25 cellular contexts compared by ENCODE assay signal in the genomic region with DNA sequence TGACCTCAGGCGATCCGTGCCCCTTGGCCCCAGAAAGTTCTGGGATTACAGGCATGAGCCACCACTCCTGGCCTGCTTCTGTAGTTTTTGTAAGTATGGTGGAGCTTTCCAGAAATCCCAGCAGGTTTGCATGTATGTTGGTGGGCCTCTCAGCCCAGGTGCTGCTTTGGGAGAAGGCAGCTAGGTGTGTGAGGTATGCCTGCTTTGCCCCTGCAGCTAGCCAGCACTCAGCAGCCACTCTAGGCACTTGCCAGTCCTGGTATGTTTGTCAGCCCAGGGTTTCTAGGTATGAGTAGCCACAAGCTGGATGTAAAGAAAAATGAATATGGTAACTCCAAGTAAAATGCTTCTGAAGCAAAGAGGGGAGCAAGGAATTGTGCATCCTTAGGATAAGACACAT. TPM values are rescaled to one million over a fixed set of nuclear protein-coding genes. Genes with fewer than 3 reads are reported as not detected.
DNase-seq lines count a peak whose midpoint lies in the region; ATAC-seq, FAIRE-seq and TF ChIP-seq lines count a peak whose summit lies in the region.
"Had no signal": no experiment of that assay in that cellular context is flagged by ENCODE, and none has a peak within 500 bp of the region (broad histone marks: within the 10 kb centered on the region; RNA-seq: fewer than 3 reads in every experiment).

No MANE protein-coding gene starts in this region.

- no peak overlapping the region for H3K4me3 Mint-ChIP-seq in activated naive CD4-positive, alpha-beta T cell treated with anti-CD3 and anti-CD28 coated beads for 36 hours
- H3K4me3 Mint-ChIP-seq in T-helper 17 cell (no peak overlapping the region), naive B cell (peak overlapping the region in 2 of 8 donors; percentile 49 to 83)
- H3K4me3 Mint-ChIP-seq in stimulated activated naive B cell treated with anti-CD40 and anti-IgM and Interleukin-4, amounts not matched to agents 10 μg/mL and 1 μg/mL and 100 μg/mL, for 72 hours, result no peak overlapping the region
- H3K4me3 Mint-ChIP-seq: CD4-positive, alpha-beta memory T cell had no signal

- TF ChIP-seq RAD21 in HepG2 (CRISPR knock-in tag; IDR thresholded peaks at IDR 0.05), result no peak

- POLR2A ChIA-PET in HepG2 (lab: Yijun Ruan, JAX), result no interaction called here

- H3K79me2 ChIP-seq in HepG2 (ENCODE audit: insufficient read depth, low read length), result peaks cover 73% of the 10 kb centered on the region

- no peak for TF ChIP-seq EP300 in HepG2 (IDR thresholded peaks at IDR 0.05; ENCODE audit: low read depth in 2 of 2, low read length in 2 of 2)
- no peak for TF ChIP-seq EP300 in HepG2 (CRISPR knock-in tag; IDR thresholded peaks at IDR 0.05; ENCODE audit: borderline replicate concordance)

- H3K36me3 Mint-ChIP-seq in activated naive CD4-positive, alpha-beta T cell treated with anti-CD3 and anti-CD28 coated beads for 36 hours (ENCODE audit: low read depth), result peaks cover 8% of the 10 kb centered on the region
- H3K36me3 Mint-ChIP-seq in T-helper 17 cell (ENCODE audit: low read depth) (no peaks in the 10 kb centered on the region), naive B cell (peaks cover 5 to 8% of the 10 kb centered on the region in 2 donors)
- H3K36me3 Mint-ChIP-seq in stimulated activated naive B cell treated with anti-CD40 and anti-IgM and Interleukin-4, amounts not matched to agents 10 μg/mL and 1 μg/mL and 100 μg/mL, for 72 hours, result peaks cover 9 to 14% of the 10 kb centered on the region in 2 donors

- H3K36me3 ChIP-seq in HepG2 (replicated peaks in 1 of 2; ENCODE audit: control insufficient read depth in 1 of 2, insufficient read depth in 2 of 2, low read length in 2 of 2), result peaks cover 0 to 2% of the 10 kb centered on the region in 2 experiments; a peak in 1 of 5 replicates
- H3K36me3 ChIP-seq: SJCRH30 had no signal

- H3K4me1 Mint-ChIP-seq in activated naive CD4-positive, alpha-beta T cell treated with anti-CD3 and anti-CD28 coated beads for 36 hours (ENCODE audit: low read depth), result peaks cover 28% of the 10 kb centered on the region
- H3K4me1 Mint-ChIP-seq in T-helper 17 cell, result peaks cover 17% of the 10 kb centered on the region
- peaks cover 46 to 95% (median 80%) of the 10 kb centered on the region in 3 donors for H3K4me1 Mint-ChIP-seq in naive B cell
- peaks cover 35 to 88% of the 10 kb centered on the region in 2 donors for H3K4me1 Mint-ChIP-seq in stimulated activated naive B cell treated with anti-CD40 and anti-IgM and Interleukin-4, amounts not matched to agents 10 μg/mL and 1 μg/mL and 100 μg/mL, for 72 hours

- no peak for TF ChIP-seq CTCF in HepG2 (CRISPR knock-in tag; IDR thresholded peaks at IDR 0.05)

- FAIRE-seq in HepG2 (lab: Jason Lieb, UNC), result no peak
- FAIRE-seq: GM19239, RCC 7860 had no signal

- no peaks in the 10 kb centered on the region for H3K9me3 ChIP-seq in T-helper 17 cell (ENCODE audit: control insufficient read depth, low read length, poor library complexity, severe bottlenecking)
- H3K9me3 ChIP-seq in HepG2 (ENCODE audit: low read length), result no peaks in the 10 kb centered on the region
- H3K9me3 ChIP-seq: SJCRH30 had no signal

- CTCF ChIA-PET in activated naive CD4-positive, alpha-beta T cell treated with anti-CD3 and anti-CD28 coated beads for 36 hours (lab: Charles Lee), result no interaction called here
- CTCF ChIA-PET in HepG2 (lab: Yijun Ruan, JAX; ENCODE audit: low intra/inter-chr PET ratio, low total read pairs), result no interaction called here

- H3K4me1 ChIP-seq in HepG2 (ENCODE audit: insufficient read depth, low read length), result peaks cover 38% of the 10 kb centered on the region
- H3K4me1 ChIP-seq: SJCRH30 had no signal

- in situ Hi-C loops in HepG2 (cut with HindIII; ENCODE audit: extremely low pct_ligation_motif_present, low pct_unique_long_range_greater_than_20kb), result no loop called here

- H2AFZ ChIP-seq in HepG2 (ENCODE audit: low read length), result no peak overlapping the region

- intact Hi-C loops in activated naive CD4-positive, alpha-beta T cell treated with anti-CD3 and anti-CD28 coated beads for 36 hours (cut with micrococcal nuclease), result no loop called here
- intact Hi-C loops in HepG2 (cut with micrococcal nuclease; ENCODE audit: unreplicated experiment), result no loop called here

- H4K20me1 ChIP-seq in HepG2 (ENCODE audit: insufficient read depth, low read length), result peaks cover 15% of the 10 kb centered on the region; the same call in 1 of the 2 replicates

- no peaks in the 10 kb centered on the region for H3K27me3 Mint-ChIP-seq in activated naive CD4-positive, alpha-beta T cell treated with anti-CD3 and anti-CD28 coated beads for 36 hours (ENCODE audit: low read depth)
- H3K27me3 Mint-ChIP-seq in T-helper 17 cell, result no peaks in the 10 kb centered on the region
- no peaks in the 10 kb centered on the region for H3K27me3 Mint-ChIP-seq in naive B cell
- no peaks in the 10 kb centered on the region for H3K27me3 Mint-ChIP-seq in stimulated activated naive B cell treated with anti-CD40 and anti-IgM and Interleukin-4, amounts not matched to agents 10 μg/mL and 1 μg/mL and 100 μg/mL, for 72 hours
- H3K27me3 Mint-ChIP-seq: CD4-positive, alpha-beta memory T cell had no signal

- H3K27me3 ChIP-seq in HepG2 (ENCODE audit: control insufficient read depth in 1 of 2, insufficient read depth in 2 of 2, low read length in 2 of 2), result no peaks in the 10 kb centered on the region
- H3K27me3 ChIP-seq: BLaER1 treated with 17β-estradiol and CSF1 and Interleukin-3, amounts not matched to agents 10 nM and 100 nM; SJCRH30 had no signal

- H3K27ac ChIP-seq in HepG2 (ENCODE audit: extremely low read length, insufficient read depth, low read length), result no peak overlapping the region
- H3K27ac ChIP-seq: 22Rv1; BLaER1 treated with 17β-estradiol and CSF1 and Interleukin-3, amounts not matched to agents 10 nM and 100 nM; SJCRH30 had no signal

- no peak for DNase-seq in activated naive CD4-positive, alpha-beta T cell treated with anti-CD3 and anti-CD28 coated beads for 36 hours
- DNase-seq in activated naive CD4-positive, alpha-beta T cell treated with anti-CD3 and anti-CD28 coated beads, Interleukin-2, amount 50 U/mL, for 16 hours, result no peak
- DNase-seq in T-helper 17 cell (no peak), naive B cell (no peak), NCI-H146 (lab: John Stamatoyannopoulos, UW) (no peak), COLO668 (lab: John Stamatoyannopoulos, UW; ENCODE audit: unreplicated experiment) (no peak), HepG2 (ENCODE audit: low spot score) (no peak)
- no peak for DNase-seq in stimulated activated naive B cell treated with anti-CD40 and anti-IgM and Interleukin-4, amounts not matched to agents 10 μg/mL and 1 μg/mL and 100 μg/mL, for 72 hours
- DNase-seq: ACHN; Calu3; CD4-positive, alpha-beta memory T cell; GF-D8; KBM-7; NCI-H1092; NCI-H1436; NCI-H1930; NCI-H2227 treated with DMSO at 0.1 percent for 48 hours; NCI-H510A treated with DMSO at 0.1 percent for 48 hours; NCI-H774; NK-92 treated with Interleukin-12 subunit alpha and Interleukin-12 subunit beta, amount 100 ng/mL, for 24 hours; SJCRH30 had no signal

- no peak for TF ChIP-seq POLR2A in HepG2 (IDR thresholded peaks at IDR 0.05; ENCODE audit: insufficient read depth in 1 of 2, low read depth in 2 of 2, low read length in 2 of 2)

- H3K4me3 ChIP-seq in HepG2 (replicated peaks in 1 of 3; ENCODE audit: insufficient read depth in 1 of 3, low read depth in 2 of 3, low read length in 3 of 3), result no peak overlapping the region
- H3K4me3 ChIP-seq: BLaER1 treated with 17β-estradiol and CSF1 and Interleukin-3, amounts not matched to agents 10 nM and 100 nM; SJCRH30 had no signal

- ATAC-seq in T-helper 17 cell (no peak), naive B cell (ENCODE audit: low read depth in 2 of 2) (no peak), HepG2 (no peak; the same call in 2 of the 3 replicates)
- ATAC-seq in stimulated activated naive B cell treated with anti-CD40 and anti-IgM and Interleukin-4, amounts not matched to agents 10 μg/mL and 1 μg/mL and 100 μg/mL, for 72 hours (replicated peaks), result no peak

- H3K9ac ChIP-seq in HepG2 (ENCODE audit: insufficient read depth, low read depth, low read length), result no peak overlapping the region
- H3K9ac ChIP-seq: BLaER1 treated with 17β-estradiol and CSF1 and Interleukin-3, amounts not matched to agents 10 nM and 100 nM had no signal

- no peak overlapping the region for H3K4me2 ChIP-seq in HepG2 (ENCODE audit: low read depth, low read length)

- 100% methylated on average over 2 of the region's 2 CpGs for WGBS in HepG2 (ENCODE audit: low lambda C conversion rate)

- no peaks in the 10 kb centered on the region for H3K9me3 Mint-ChIP-seq in activated naive CD4-positive, alpha-beta T cell treated with anti-CD3 and anti-CD28 coated beads for 36 hours
- H3K9me3 Mint-ChIP-seq in naive B cell, result peaks cover 0 to 4% (median 0%) of the 10 kb centered on the region in 7 donors
- peaks cover 5 to 6% of the 10 kb centered on the region in 2 donors for H3K9me3 Mint-ChIP-seq in stimulated activated naive B cell treated with anti-CD40 and anti-IgM and Interleukin-4, amounts not matched to agents 10 μg/mL and 1 μg/mL and 100 μg/mL, for 72 hours

- no TSS peak for BruUV-seq in HepG2 (replicated peaks; lab: Mats Ljungman, UMichigan)

- peak overlapping the region; percentile 22 for H3K27ac Mint-ChIP-seq in activated naive CD4-positive, alpha-beta T cell treated with anti-CD3 and anti-CD28 coated beads for 36 hours
- H3K27ac Mint-ChIP-seq in T-helper 17 cell, result peak overlapping the region; percentile 4
- H3K27ac Mint-ChIP-seq in naive B cell, result peak overlapping the region in 4 of 6 donors; percentile 10 to 76 (median 50)
- no peak overlapping the region for H3K27ac Mint-ChIP-seq in stimulated activated naive B cell treated with anti-CD40 and anti-IgM and Interleukin-4, amounts not matched to agents 10 μg/mL and 1 μg/mL and 100 μg/mL, for 72 hours

RNA-seq across cellular contexts. Expression of gene SNX25, which starts 8.9 kb away (rescaled TPM):
- total RNA-seq in activated naive CD4-positive, alpha-beta T cell treated with anti-CD3 and anti-CD28 coated beads for 36 hours, result 10 to 100 TPM; 11.0 to 14.6 TPM
- 10 to 100 TPM; 13.2 to 20.4 TPM for total RNA-seq in T-helper 17 cell
- 10 to 100 TPM; 10.8 to 28.1 (median 16.8) TPM for polyA plus RNA-seq in naive B cell (ENCODE audit: low read depth in 6 of 6)
- total RNA-seq in HepG2 (2016; rRNA removed; fragmentation: Illumina TruSeq; extraction: Trizol), result 19.7 and 23.4 TPM in 2 replicates
- 116 and 134 TPM in 2 replicates for total RNA-seq in HepG2 (2016; cell fraction: cytosol; rRNA removed; fragmentation: Illumina TruSeq; extraction: Trizol; ENCODE audit: low read depth)
- 18.7 and 25.1 TPM in 2 replicates for total RNA-seq in HepG2 (2016; cell fraction: insoluble cytoplasmic fraction; rRNA removed; fragmentation: Illumina TruSeq; extraction: Trizol)
- 50.6 and 53.0 TPM in 2 replicates for total RNA-seq in HepG2 (2016; cell fraction: membrane; rRNA removed; fragmentation: Illumina TruSeq; extraction: Trizol)
- total RNA-seq in HepG2 (2016; cell fraction: nucleus; rRNA removed; fragmentation: Illumina TruSeq; extraction: Trizol), result 24.7 and 25.8 TPM in 2 replicates
- 21.2 and 23.5 TPM in 2 replicates for polyA plus RNA-seq in HepG2 (2011; rRNA removed)
- 6.4 and 11.9 TPM in 2 replicates for polyA plus RNA-seq in HepG2 (2011; cell fraction: cytosol; rRNA removed)
- polyA plus RNA-seq in HepG2 (2011; cell fraction: nucleus; rRNA removed), result 11.8 and 16.0 TPM in 2 replicates
- 23.5 and 24.1 TPM in 2 replicates for polyA plus RNA-seq in HepG2 (2012)
- 5.2 and 5.6 TPM in 2 replicates for polyA plus RNA-seq in HepG2 (2016; cell fraction: cytosol; fragmentation: Illumina TruSeq; extraction: Trizol; ENCODE audit: low read depth)
- polyA plus RNA-seq in HepG2 (2016; cell fraction: insoluble cytoplasmic fraction; fragmentation: Illumina TruSeq; extraction: Trizol; ENCODE audit: low read depth), result 15.3 and 15.6 TPM in 2 replicates
- 11.4 and 12.9 TPM in 2 replicates for polyA plus RNA-seq in HepG2 (2016; cell fraction: membrane; fragmentation: Illumina TruSeq; extraction: Trizol; ENCODE audit: low read depth)
- polyA plus RNA-seq in HepG2 (2016; cell fraction: nucleus; fragmentation: Illumina TruSeq; extraction: Trizol; ENCODE audit: insufficient read depth, low read depth), result 22.3 and 22.4 TPM in 2 replicates
- 32.3 and 43.0 TPM in 2 replicates for polyA minus RNA-seq in HepG2 (2011; rRNA and poly(A)+ RNA removed; ENCODE audit: low replicate concordance)
- polyA minus RNA-seq in HepG2 (2011; cell fraction: cytosol; rRNA and poly(A)+ RNA removed), result 21.2 and 26.6 TPM in 2 replicates
- 47.5 and 59.8 TPM in 2 replicates for polyA minus RNA-seq in HepG2 (2011; cell fraction: nucleus; rRNA and poly(A)+ RNA removed)

RNA-seq across cellular contexts. Expression of gene CFAP97, which starts 14.5 kb away (rescaled TPM):
- total RNA-seq in activated naive CD4-positive, alpha-beta T cell treated with anti-CD3 and anti-CD28 coated beads for 36 hours, result 10 to 100 TPM; 38.4 to 43.6 TPM
- total RNA-seq in T-helper 17 cell, result 10 to 100 TPM; 41.9 to 50.0 TPM
- polyA plus RNA-seq in naive B cell (ENCODE audit: low read depth in 6 of 6), result 10 to 100 TPM; 77.4 to 97.8 (median 84.9) TPM
- 44.4 and 67.9 TPM in 2 replicates for total RNA-seq in HepG2 (2016; rRNA removed; fragmentation: Illumina TruSeq; extraction: Trizol)
- total RNA-seq in HepG2 (2016; cell fraction: cytosol; rRNA removed; fragmentation: Illumina TruSeq; extraction: Trizol; ENCODE audit: low read depth), result 10.4 and 12.7 TPM in 2 replicates
- total RNA-seq in HepG2 (2016; cell fraction: insoluble cytoplasmic fraction; rRNA removed; fragmentation: Illumina TruSeq; extraction: Trizol), result 44.5 and 66.3 TPM in 2 replicates
- total RNA-seq in HepG2 (2016; cell fraction: membrane; rRNA removed; fragmentation: Illumina TruSeq; extraction: Trizol), result 34.3 and 42.9 TPM in 2 replicates
- total RNA-seq in HepG2 (2016; cell fraction: nucleus; rRNA removed; fragmentation: Illumina TruSeq; extraction: Trizol), result 29.7 and 33.6 TPM in 2 replicates
- 22.6 and 32.1 TPM in 2 replicates for polyA plus RNA-seq in HepG2 (2011; rRNA removed)
- polyA plus RNA-seq in HepG2 (2011; cell fraction: cytosol; rRNA removed), result 11.1 and 19.6 TPM in 2 replicates
- 8.6 and 13.8 TPM in 2 replicates for polyA plus RNA-seq in HepG2 (2011; cell fraction: nucleus; rRNA removed)
- 26.2 and 40.6 TPM in 2 replicates for polyA plus RNA-seq in HepG2 (2012)
- 3.5 and 4.6 TPM in 2 replicates for polyA plus RNA-seq in HepG2 (2016; cell fraction: cytosol; fragmentation: Illumina TruSeq; extraction: Trizol; ENCODE audit: low read depth)
- 49.3 and 51.9 TPM in 2 replicates for polyA plus RNA-seq in HepG2 (2016; cell fraction: insoluble cytoplasmic fraction; fragmentation: Illumina TruSeq; extraction: Trizol; ENCODE audit: low read depth)
- 14.3 and 17.2 TPM in 2 replicates for polyA plus RNA-seq in HepG2 (2016; cell fraction: membrane; fragmentation: Illumina TruSeq; extraction: Trizol; ENCODE audit: low read depth)
- 25.5 and 26.7 TPM in 2 replicates for polyA plus RNA-seq in HepG2 (2016; cell fraction: nucleus; fragmentation: Illumina TruSeq; extraction: Trizol; ENCODE audit: insufficient read depth, low read depth)
- 9.1 and 15.6 TPM in 2 replicates for polyA minus RNA-seq in HepG2 (2011; rRNA and poly(A)+ RNA removed; ENCODE audit: low replicate concordance)
- 25.9 and 35.6 TPM in 2 replicates for polyA minus RNA-seq in HepG2 (2011; cell fraction: cytosol; rRNA and poly(A)+ RNA removed)
- 51.6 and 68.6 TPM in 2 replicates for polyA minus RNA-seq in HepG2 (2011; cell fraction: nucleus; rRNA and poly(A)+ RNA removed)
